In genomic region chr2:210792000-210792399, GRCh38 we compare ENCODE assay signal across 32 cellular contexts.
A peak's percentile ranks its signal among the peaks of the same experiment; 100 is the strongest.
DNase-seq lines count a peak whose midpoint lies in the region; ATAC-seq and TF ChIP-seq lines count a peak whose summit lies in the region.
"Had no signal": no experiment of that assay in that cellular context is flagged by ENCODE, and none has a peak within 500 bp of the region (broad histone marks: within the 10 kb centered on the region; RNA-seq: fewer than 3 reads in every experiment).

No MANE protein-coding gene starts in this region.

- no peak overlapping the region for H3K27ac ChIP-seq in aorta (ENCODE audit: low read depth in 1 of 2, low read length in 2 of 2)
- H3K27ac ChIP-seq: BLaER1 treated with 17β-estradiol and CSF1 and Interleukin-3, amounts not matched to agents 10 nM and 100 nM; breast epithelium; colonic mucosa; epithelial cell of prostate; pancreas; right lobe of liver; VCaP had no signal

- TF ChIP-seq CTCF in BE2C (IDR thresholded peaks at IDR 0.05; ENCODE audit: low read depth, low read length): no peak

- no peaks in the 10 kb centered on the region for H3K36me3 ChIP-seq in BE2C
- no peaks in the 10 kb centered on the region for H3K36me3 ChIP-seq in aorta (ENCODE audit: control insufficient read depth in 1 of 2, insufficient read depth in 2 of 2, low read length in 1 of 2)
- H3K36me3 ChIP-seq: BLaER1 treated with 17β-estradiol and CSF1 and Interleukin-3, amounts not matched to agents 10 nM and 100 nM; breast epithelium; colonic mucosa; pancreas; right lobe of liver had no signal

- intact Hi-C loops in aorta (cut with DNase I): no loop called here

- H3K9me3 ChIP-seq in BE2C: no peaks in the 10 kb centered on the region
- no peaks in the 10 kb centered on the region for H3K9me3 ChIP-seq in aorta (ENCODE audit: control insufficient read depth, low read length)
- H3K9me3 ChIP-seq: BLaER1 treated with 17β-estradiol and CSF1 and Interleukin-3, amounts not matched to agents 10 nM and 100 nM; breast epithelium; colonic mucosa; pancreas; right lobe of liver had no signal

- DNase-seq in BE2C: peak; percentile 38
- peak; percentile 63 for DNase-seq in COR-L47 (lab: John Stamatoyannopoulos, UW)
- DNase-seq in SHP77 (lab: John Stamatoyannopoulos, UW): peak; percentile 5 to 26
- peak; percentile 13 for DNase-seq in myocyte (ENCODE audit: low read depth)
- no peak for DNase-seq in NCI-H1092 (lab: John Stamatoyannopoulos, UW)
- no peak for DNase-seq in aorta
- DNase-seq: activated CD4-positive, alpha-beta T cell treated with anti-CD3 and anti-CD28 coated beads for 36 hours; activated CD8-positive, alpha-beta memory T cell treated with anti-CD3 and anti-CD28 coated beads for 24 hours; activated T-cell treated with anti-CD3 and anti-CD28 coated beads for 4 hours; amygdala; colonic mucosa; DMS53; effector CD4-positive, alpha-beta T cell; H9; immature natural killer cell; mesendoderm; NCI-H1092 treated with DMSO at 0.1 percent for 48 hours; NCI-H1930; NCI-H446 treated with DMSO at 0.1 percent for 48 hours; right lobe of liver; SIG-M5; stimulated activated CD4-positive, alpha-beta T cell treated with anti-CD3 and anti-CD28 coated beads, Interleukin-12 subunit alpha, Interleukin-12 subunit beta, amount 100 ng/mL, for 4 hours; stimulated activated CD4-positive, alpha-beta T cell treated with anti-CD3 and anti-CD28 coated beads, Interleukin-4, amount 100 ng/mL, for 4 hours; T-helper 9 cell; trophoblast cell had no signal

- ATAC-seq in GM21360 (IDR thresholded peaks at IDR 0.05; ENCODE audit: unreplicated experiment) (no peak), aorta (ENCODE audit: low FRiP score) (no peak)
- ATAC-seq: activated CD4-positive, alpha-beta T cell treated with anti-CD3 and anti-CD28 coated beads for 36 hours; activated naive CD4-positive, alpha-beta T cell treated with anti-CD3 and anti-CD28 coated beads, Interleukin-2, amount 50 U/mL, for 72 hours; right lobe of liver had no signal

- H3K4me1 ChIP-seq in BE2C (no peaks in the 10 kb centered on the region; the same call in 1 of the 2 replicates), aorta (ENCODE audit: control insufficient read depth in 1 of 2, insufficient read depth in 2 of 2, low read length in 2 of 2) (no peaks in the 10 kb centered on the region)
- H3K4me1 ChIP-seq: BLaER1 treated with 17β-estradiol and CSF1 and Interleukin-3, amounts not matched to agents 10 nM and 100 nM; breast epithelium; colonic mucosa; pancreas; right lobe of liver had no signal

- H3K4me3 ChIP-seq in BE2C (ENCODE audit: low read depth, low read length): no peak overlapping the region
- no peak overlapping the region for H3K4me3 ChIP-seq in aorta (ENCODE audit: low read length in 2 of 2)
- H3K4me3 ChIP-seq: BLaER1 treated with 17β-estradiol and CSF1 and Interleukin-3, amounts not matched to agents 10 nM and 100 nM; breast epithelium; colonic mucosa; pancreas; right lobe of liver had no signal

- WGBS in aorta, 2 donors: 14 to 18% methylated on average over 3 of the region's 3 CpGs

- H3K27me3 ChIP-seq in BE2C: no peaks in the 10 kb centered on the region
- H3K27me3 ChIP-seq in aorta (ENCODE audit: control insufficient read depth in 1 of 2, insufficient read depth in 2 of 2, low read length in 1 of 2): no peaks in the 10 kb centered on the region
- H3K27me3 ChIP-seq: BLaER1 treated with 17β-estradiol and CSF1 and Interleukin-3, amounts not matched to agents 10 nM and 100 nM; breast epithelium; colonic mucosa; pancreas; right lobe of liver had no signal

Comparison
In these comparisons a context has a peak if more than half of its experiments do, and no peak if none do; other contexts are left out.
1. DNase-seq: peak in BE2C (single experiment), COR-L47 (single experiment), SHP77 (2 of 2) and myocyte (single experiment); none in NCI-H1092 (single experiment) and aorta (0 of 2).